ENCODE assay signal across 1 cellular context in genomic region chr6:44674226-44675155, GRCh38.
TF ChIP-seq lines count a peak whose summit lies in the region.

No MANE protein-coding gene starts in this region.

TF ChIP-seq in H1, 55 proteins besides CTCF, POLR2A, EP300 and RAD21:
- TF ChIP-seq POU5F1 (IDR thresholded peaks at IDR 0.05; ENCODE audit: low read depth, low read length), result no peak
- no peak for TF ChIP-seq CBX8 (IDR thresholded peaks at IDR 0.05; ENCODE audit: borderline replicate concordance, low read depth, low read length)
- no peak for TF ChIP-seq RXRA (IDR thresholded peaks at IDR 0.05; ENCODE audit: insufficient read depth, low read depth, low read length)
- no peak for TF ChIP-seq TAF7 (optimal IDR thresholded peaks at IDR 0.05; ENCODE audit: borderline replicate concordance, low read depth, low read length)
